ENCODE assay signal across 16 cellular contexts in genomic region chr12:93336344-93336743, GRCh38. TPM values are rescaled to one million over a fixed set of nuclear protein-coding genes. Genes with fewer than 3 reads are reported as not detected.
DNase-seq lines count a peak whose midpoint lies in the region; ATAC-seq and TF ChIP-seq lines count a peak whose summit lies in the region.
"Had no signal": no experiment of that assay in that cellular context is flagged by ENCODE, and none has a peak within 500 bp of the region (broad histone marks: within the 10 kb centered on the region; RNA-seq: fewer than 3 reads in every experiment).

No MANE protein-coding gene starts in this region.

- H3K36me3 Mint-ChIP-seq in nephron (ENCODE audit: low read depth), result no peaks in the 10 kb centered on the region

- H3K4me1 Mint-ChIP-seq in nephron, result peaks cover 17% of the 10 kb centered on the region
- H3K4me1 Mint-ChIP-seq: activated T-helper 17 cell treated with anti-CD3 and anti-CD28 coated beads, Interleukin-2, amount 50 U/mL, for 72 hours; stimulated activated naive CD8-positive, alpha-beta T cell treated with anti-CD3 and anti-CD28 coated beads, Interleukin-15, amount 100 ng/mL, for 72 hours had no signal

- no peaks in the 10 kb centered on the region for H3K9me3 Mint-ChIP-seq in nephron
- H3K9me3 Mint-ChIP-seq: activated T-helper 17 cell treated with anti-CD3 and anti-CD28 coated beads, Interleukin-2, amount 50 U/mL, for 72 hours; stimulated activated naive CD8-positive, alpha-beta T cell treated with anti-CD3 and anti-CD28 coated beads, Interleukin-15, amount 100 ng/mL, for 72 hours had no signal

- H3K27me3 Mint-ChIP-seq in nephron (ENCODE audit: low read depth), result peaks cover 2% of the 10 kb centered on the region
- H3K27me3 Mint-ChIP-seq: stimulated activated naive CD8-positive, alpha-beta T cell treated with anti-CD3 and anti-CD28 coated beads, Interleukin-15, amount 100 ng/mL, for 72 hours had no signal

- H3K27ac Mint-ChIP-seq in nephron, result peak overlapping the region; percentile 42 to 90 (median 50)
- H3K27ac Mint-ChIP-seq: activated T-helper 17 cell treated with anti-CD3 and anti-CD28 coated beads, Interleukin-2, amount 50 U/mL, for 72 hours had no signal

- DNase-seq in EL, result peak; percentile 35
- peak; percentile 63 for DNase-seq in RPMI7951 (ENCODE audit: low read depth)
- peak; percentile 12 for DNase-seq in fibroblast of mammary gland (ENCODE audit: low read depth)
- DNase-seq in germinal center (ENCODE audit: low spot score), result no peak
- no peak for DNase-seq in GOT3 (lab: John Stamatoyannopoulos, UW)
- DNase-seq: activated CD4-positive, alpha-beta T cell treated with anti-CD3 and anti-CD28 coated beads for 4 hours; mucosa of descending colon; NCI-H2029 treated with DMSO at 0.1 percent for 48 hours; NCI-H774; psoas muscle; stimulated activated naive CD8-positive, alpha-beta T cell treated with anti-CD3 and anti-CD28 coated beads, Interleukin-15, amount 100 ng/mL, for 72 hours had no signal

- ATAC-seq in HG03025 (IDR thresholded peaks at IDR 0.05; ENCODE audit: low FRiP score, unreplicated experiment) (no peak), HG02938 (IDR thresholded peaks at IDR 0.05; ENCODE audit: unreplicated experiment) (no peak)
- ATAC-seq: activated T-helper 17 cell treated with anti-CD3 and anti-CD28 coated beads, Interleukin-2, amount 50 U/mL, for 72 hours; mucosa of descending colon; stimulated activated naive CD8-positive, alpha-beta T cell treated with anti-CD3 and anti-CD28 coated beads, Interleukin-15, amount 100 ng/mL, for 72 hours had no signal

- H3K4me3 Mint-ChIP-seq in nephron, result no peak overlapping the region
- H3K4me3 Mint-ChIP-seq: activated T-helper 17 cell treated with anti-CD3 and anti-CD28 coated beads, Interleukin-2, amount 50 U/mL, for 72 hours; stimulated activated naive CD8-positive, alpha-beta T cell treated with anti-CD3 and anti-CD28 coated beads, Interleukin-15, amount 100 ng/mL, for 72 hours had no signal

- TF ChIP-seq CTCF in fibroblast of mammary gland (conservative IDR thresholded peaks at IDR 0.05; ENCODE audit: control insufficient read depth, insufficient read depth, low read depth, low read length) (no peak), nephron (IDR thresholded peaks at IDR 0.05; ENCODE audit: unreplicated experiment in 3 of 3) (no peak)

- no peak overlapping the region for H3K4me3 ChIP-seq in fibroblast of mammary gland (ENCODE audit: control insufficient read depth, low read depth, low read length)
- H3K4me3 ChIP-seq: mucosa of descending colon, psoas muscle, SK-N-MC had no signal

RNA-seq across cellular contexts. Expression of gene NUDT4, which starts 41.4 kb away (rescaled TPM):
- total RNA-seq in RPMI7951 (2014; rRNA removed; shearing (Covaris generic)), result 36.0 and 40.5 TPM in 2 replicates

Comparison
In these comparisons a context has a peak if more than half of its experiments do, and no peak if none do; other contexts are left out.
1. DNase-seq: peak in EL (single experiment), RPMI7951 (single experiment) and fibroblast of mammary gland (single experiment); none in germinal center (single experiment) and GOT3 (single experiment).